ENCODE assay signal across 8 cellular contexts in the genomic region with DNA sequence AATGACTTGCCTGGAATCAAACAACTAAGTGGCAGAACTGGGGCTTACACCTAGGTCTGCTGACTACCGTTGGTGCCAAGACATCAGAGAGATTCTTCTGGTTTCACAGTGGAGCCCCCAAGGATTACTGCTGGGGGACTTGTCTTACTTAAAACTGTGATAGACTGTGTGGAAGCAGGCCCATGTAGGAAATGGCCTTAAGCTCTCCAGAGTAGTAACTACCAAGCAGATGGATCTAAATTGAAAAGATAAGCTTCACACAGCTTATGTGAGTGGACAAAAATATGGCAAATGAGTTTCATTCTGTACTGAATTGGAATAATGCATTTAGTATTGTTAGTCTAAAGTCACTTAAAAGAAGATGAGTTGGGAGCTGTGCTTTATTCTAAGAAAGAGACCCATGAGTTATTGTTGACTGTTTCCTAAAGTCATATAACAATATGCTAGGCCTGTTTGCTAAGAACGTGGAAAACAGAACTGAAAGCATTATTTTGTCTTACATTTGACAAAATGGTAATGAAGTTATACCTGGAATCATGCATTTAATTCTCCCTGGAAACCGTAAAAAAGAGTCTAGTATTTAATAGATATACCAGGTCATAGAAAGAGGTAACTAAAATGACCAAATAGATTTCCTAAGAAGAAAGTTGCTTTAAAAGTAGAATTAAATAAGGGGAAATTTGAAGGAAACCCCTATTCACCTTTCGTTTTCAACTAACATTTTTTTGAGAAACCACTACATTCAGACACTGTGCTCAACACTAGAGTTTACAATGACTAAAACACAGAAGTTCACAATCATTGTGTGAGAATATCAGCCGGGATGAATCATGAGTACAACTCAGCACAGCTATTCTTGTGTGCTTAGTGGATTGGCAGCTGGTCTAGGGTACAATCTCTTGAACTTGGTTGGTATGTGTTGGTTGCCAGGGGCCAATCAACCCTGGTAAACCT. TPM values are rescaled to one million over a fixed set of nuclear protein-coding genes. Genes with fewer than 3 reads are reported as not detected.
DNase-seq lines count a peak whose midpoint lies in the region; ATAC-seq, FAIRE-seq and TF ChIP-seq lines count a peak whose summit lies in the region.

No MANE protein-coding gene starts in this region.

- DNase-seq in GM12892 (ENCODE audit: insufficient read length) (no peak), LHCN-M2 (ENCODE audit: low read depth) (peak; percentile 84), erythroblast (lab: John Stamatoyannopoulos, UW) (peak; percentile 26 to 47), C1 segment of cervical spinal cord (lab: John Stamatoyannopoulos, UW) (no peak), NCI-H1436 treated with DMSO at 0.1 percent for 48 hours (lab: John Stamatoyannopoulos, UW) (no peak), SHP77 (lab: John Stamatoyannopoulos, UW) (no peak), SIG-M5 treated with dmso at 0.1 percent for 504 hours (lab: John Stamatoyannopoulos, UW; ENCODE audit: unreplicated experiment) (no peak)

- TF ChIP-seq POLR2A in GM12892 (IDR thresholded peaks at IDR 0.05; ENCODE audit: low read depth, low read length) (no peak), erythroblast (IDR thresholded peaks at IDR 0.05; ENCODE audit: low read length) (no peak)

- peak; percentile 92 for FAIRE-seq in GM12892 (lab: Jason Lieb, UNC)

- ATAC-seq in GM21528 (IDR thresholded peaks at IDR 0.05; ENCODE audit: low FRiP score, unreplicated experiment), result peak; percentile 70

RNA-seq across cellular contexts. Expression of a gene that starts 13.0 kb away (rescaled TPM):
- 48.3 TPM for polyA plus RNA-seq in GM12892 (2012; ENCODE audit: missing spikeins)
- total RNA-seq in LHCN-M2 (2014; rRNA removed), result 53.9 and 67.1 TPM in 2 replicates
- 12.3 TPM for polyA plus RNA-seq in LHCN-M2 (2012)

RNA-seq across cellular contexts. Expression of a gene that starts 34.4 kb away (rescaled TPM):
- polyA plus RNA-seq in GM12892 (2012; ENCODE audit: missing spikeins), result 26.9 TPM
- total RNA-seq in LHCN-M2 (2014; rRNA removed), result 46.0 and 48.9 TPM in 2 replicates
- polyA plus RNA-seq in LHCN-M2 (2012), result 15.3 TPM

Comparison
In these comparisons a context has a peak if more than half of its experiments do, and no peak if none do; other contexts are left out.
1. DNase-seq: peak in LHCN-M2 (single experiment) and erythroblast (2 of 2); none in GM12892 (single experiment), C1 segment of cervical spinal cord (0 of 14), NCI-H1436 treated with DMSO at 0.1 percent for 48 hours (single experiment), SHP77 (0 of 2) and SIG-M5 treated with dmso at 0.1 percent for 504 hours (single experiment).